ENCODE assay signal across 8 cellular contexts in the genomic region with DNA sequence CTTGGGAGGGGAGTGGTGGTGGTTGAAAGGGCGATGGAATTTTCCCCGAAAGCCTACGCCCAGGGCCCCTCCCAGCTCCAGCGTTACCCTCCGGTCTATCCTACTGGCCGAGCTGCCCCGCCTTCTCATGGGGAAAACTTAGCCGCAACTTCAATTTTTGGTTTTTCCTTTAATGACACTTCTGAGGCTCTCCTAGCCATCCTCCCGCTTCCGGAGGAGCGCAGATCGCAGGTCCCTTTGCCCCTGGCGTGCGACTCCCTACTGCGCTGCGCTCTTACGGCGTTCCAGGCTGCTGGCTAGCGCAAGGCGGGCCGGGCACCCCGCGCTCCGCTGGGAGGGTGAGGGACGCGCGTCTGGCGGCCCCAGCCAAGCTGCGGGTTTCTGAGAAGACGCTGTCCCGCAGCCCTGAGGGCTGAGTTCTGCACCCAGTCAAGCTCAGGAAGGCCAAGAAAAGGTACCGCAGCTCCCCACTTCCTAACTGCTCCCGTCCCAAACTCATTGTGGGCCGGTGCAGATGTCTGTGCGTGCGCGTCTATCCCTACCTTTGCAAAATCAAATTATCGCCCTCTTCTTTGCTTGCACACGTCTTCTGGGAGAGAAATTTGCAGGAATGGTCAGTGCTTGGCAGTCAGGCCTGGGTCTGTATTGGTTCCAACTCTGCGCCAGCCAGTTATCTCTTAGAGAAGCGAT. TPM values are rescaled to one million over a fixed set of nuclear protein-coding genes. Genes with fewer than 3 reads are reported as not detected.
A peak's percentile ranks its signal among the peaks of the same experiment; 100 is the strongest.
DNase-seq lines count a peak whose midpoint lies in the region; ATAC-seq lines count a peak whose summit lies in the region.

No MANE protein-coding gene starts in this region.

- H3K27ac Mint-ChIP-seq in activated CD4-positive, alpha-beta memory T cell treated with anti-CD3 and anti-CD28 coated beads, Interleukin-2, amount 10 ng/mL, durations not matched to agents 7 days and 5 days = peak overlapping the region; percentile 77
- H3K27ac Mint-ChIP-seq in natural killer cell treated with Interleukin-12 subunit alpha and Interleukin-12 subunit beta and Interleukin-15 and Interleukin-18, amount 100 ng/mL, for 72 hours = peak overlapping the region; percentile 70 to 89

- H3K4me1 Mint-ChIP-seq in activated CD4-positive, alpha-beta memory T cell treated with anti-CD3 and anti-CD28 coated beads, Interleukin-2, amount 10 ng/mL, durations not matched to agents 7 days and 5 days = peaks cover 28% of the 10 kb centered on the region
- peaks cover 29 to 31% of the 10 kb centered on the region in 2 donors for H3K4me1 Mint-ChIP-seq in natural killer cell treated with Interleukin-12 subunit alpha and Interleukin-12 subunit beta and Interleukin-15 and Interleukin-18, amount 100 ng/mL, for 72 hours (ENCODE audit: low read depth in 2 of 2)

- DNase-seq in NCI-H1417 (lab: John Stamatoyannopoulos, UW) (peak; percentile 24 to 78 (median 76)), NCI-H1417 treated with DMSO at 0.1 percent for 48 hours (lab: John Stamatoyannopoulos, UW) (no peak), HT1080 (ENCODE audit: low read depth) (peak; percentile 68), fibroblast of gingiva (ENCODE audit: low read depth) (peak; percentile 61), NCI-H446 (lab: John Stamatoyannopoulos, UW) (no peak)
- DNase-seq in activated CD4-positive, alpha-beta memory T cell treated with anti-CD3 and anti-CD28 coated beads, Interleukin-2, amount 10 ng/mL, durations not matched to agents 7 days and 5 days = peak; percentile 32
- no peak for DNase-seq in natural killer cell treated with Interleukin-12 subunit alpha and Interleukin-12 subunit beta and Interleukin-15 and Interleukin-18, amount 100 ng/mL, for 72 hours (ENCODE audit: low spot score)

- H3K27me3 Mint-ChIP-seq in activated CD4-positive, alpha-beta memory T cell treated with anti-CD3 and anti-CD28 coated beads, Interleukin-2, amount 10 ng/mL, durations not matched to agents 7 days and 5 days = peaks cover 3% of the 10 kb centered on the region
- H3K27me3 Mint-ChIP-seq in natural killer cell treated with Interleukin-12 subunit alpha and Interleukin-12 subunit beta and Interleukin-15 and Interleukin-18, amount 100 ng/mL, for 72 hours = no peaks in the 10 kb centered on the region

- H3K9me3 Mint-ChIP-seq in activated CD4-positive, alpha-beta memory T cell treated with anti-CD3 and anti-CD28 coated beads, Interleukin-2, amount 10 ng/mL, durations not matched to agents 7 days and 5 days = no peaks in the 10 kb centered on the region
- H3K9me3 Mint-ChIP-seq in natural killer cell treated with Interleukin-12 subunit alpha and Interleukin-12 subunit beta and Interleukin-15 and Interleukin-18, amount 100 ng/mL, for 72 hours = no peaks in the 10 kb centered on the region

- CTCF ChIA-PET in activated CD4-positive, alpha-beta memory T cell treated with anti-CD3 and anti-CD28 coated beads, Interleukin-2, amount 10 ng/mL, durations not matched to agents 7 days and 5 days (lab: Charles Lee) = interaction anchor here (0.9 to 1.0 kb wide), 2 partner anchors 66 to 331 kb away, joined by 3 to 4 read pairs; no protein-coding TSS in a partner anchor

- peak overlapping the region; percentile 91 for H3K4me3 Mint-ChIP-seq in activated CD4-positive, alpha-beta memory T cell treated with anti-CD3 and anti-CD28 coated beads, Interleukin-2, amount 10 ng/mL, durations not matched to agents 7 days and 5 days
- H3K4me3 Mint-ChIP-seq in natural killer cell treated with Interleukin-12 subunit alpha and Interleukin-12 subunit beta and Interleukin-15 and Interleukin-18, amount 100 ng/mL, for 72 hours = peak overlapping the region; percentile 91

- ATAC-seq in GM21717 (IDR thresholded peaks at IDR 0.05; ENCODE audit: unreplicated experiment) = peak; percentile 49
- ATAC-seq in natural killer cell treated with Interleukin-12 subunit alpha and Interleukin-12 subunit beta and Interleukin-15 and Interleukin-18, amount 100 ng/mL, for 72 hours = peak; percentile 73 to 74

- POLR2A ChIA-PET in activated CD4-positive, alpha-beta memory T cell treated with anti-CD3 and anti-CD28 coated beads, Interleukin-2, amount 10 ng/mL, durations not matched to agents 7 days and 5 days (lab: Charles Lee) = interaction anchor here (0.8 to 2.6 kb wide), 4 partner anchors 10 to 742 kb away, joined by 3 to 8 read pairs (median 4); no protein-coding TSS in a partner anchor

- peaks cover 2% of the 10 kb centered on the region for H3K36me3 Mint-ChIP-seq in activated CD4-positive, alpha-beta memory T cell treated with anti-CD3 and anti-CD28 coated beads, Interleukin-2, amount 10 ng/mL, durations not matched to agents 7 days and 5 days (ENCODE audit: low read depth)
- no peaks in the 10 kb centered on the region for H3K36me3 Mint-ChIP-seq in natural killer cell treated with Interleukin-12 subunit alpha and Interleukin-12 subunit beta and Interleukin-15 and Interleukin-18, amount 100 ng/mL, for 72 hours

RNA-seq across cellular contexts. Expression of gene IL15, which starts 0.5 kb away (rescaled TPM):
- total RNA-seq in HT1080 (2014; rRNA removed; shearing (Covaris generic)) = 2.8 and 3.4 TPM in 2 replicates
- 4.6 and 6.4 TPM in 2 replicates for polyA plus RNA-seq in HT1080 (2015; cell fraction: cytosol; rRNA removed)
- 3.2 and 3.3 TPM in 2 replicates for polyA plus RNA-seq in HT1080 (2015; cell fraction: nucleus; rRNA removed)
- total RNA-seq in activated CD4-positive, alpha-beta memory T cell treated with anti-CD3 and anti-CD28 coated beads, Interleukin-2, amount 10 ng/mL, durations not matched to agents 7 days and 5 days = 1 to 10 TPM; 3.9 to 4.0 TPM
- 1 to 10 TPM; 4.7 to 7.2 TPM for total RNA-seq in natural killer cell treated with Interleukin-12 subunit alpha and Interleukin-12 subunit beta and Interleukin-15 and Interleukin-18, amount 100 ng/mL, for 72 hours

Comparison
In these comparisons a context has a peak if more than half of its experiments do, and no peak if none do; other contexts are left out.
1. DNase-seq: peak in NCI-H1417 (3 of 3), HT1080 (single experiment), activated CD4-positive, alpha-beta memory T cell treated with anti-CD3 and anti-CD28 coated beads, Interleukin-2, amount 10 ng/mL, durations not matched to agents 7 days and 5 days (single experiment) and fibroblast of gingiva (single experiment); none in NCI-H1417 treated with DMSO at 0.1 percent for 48 hours (single experiment), natural killer cell treated with Interleukin-12 subunit alpha and Interleukin-12 subunit beta and Interleukin-15 and Interleukin-18, amount 100 ng/mL, for 72 hours (single experiment) and NCI-H446 (0 of 2).